1 cellular context compared by ENCODE assay signal in the genomic region with DNA sequence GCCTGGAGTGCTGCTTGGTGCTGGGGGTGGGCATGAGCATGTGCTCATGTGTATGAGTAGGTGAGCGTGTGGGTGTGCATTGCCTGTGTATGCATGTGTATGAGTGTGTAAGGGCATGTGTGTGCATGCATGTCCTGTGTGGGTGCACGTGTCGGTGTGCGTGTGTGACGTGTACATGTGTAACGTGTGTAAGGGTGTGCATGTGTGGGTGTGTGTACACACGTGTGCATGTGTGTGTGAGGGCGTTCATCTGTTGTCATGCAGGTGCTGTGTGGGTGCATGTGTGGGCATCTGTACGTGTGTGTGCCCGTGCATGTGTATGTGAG.
TF ChIP-seq lines count a peak whose summit lies in the region.

No MANE protein-coding gene starts in this region.

TF ChIP-seq in IMR-90, 13 proteins besides CTCF, POLR2A, EP300 and RAD21 (continued from another document):
- no peak for TF ChIP-seq RFX5 (IDR thresholded peaks at IDR 0.05; ENCODE audit: low read depth, low read length)
- TF ChIP-seq MAFK (IDR thresholded peaks at IDR 0.05; ENCODE audit: low read depth, low read length), result no peak
- TF ChIP-seq RCOR1 (IDR thresholded peaks at IDR 0.05; ENCODE audit: insufficient replicate concordance, low read length), result no peak
- TF ChIP-seq, protein P1, sequence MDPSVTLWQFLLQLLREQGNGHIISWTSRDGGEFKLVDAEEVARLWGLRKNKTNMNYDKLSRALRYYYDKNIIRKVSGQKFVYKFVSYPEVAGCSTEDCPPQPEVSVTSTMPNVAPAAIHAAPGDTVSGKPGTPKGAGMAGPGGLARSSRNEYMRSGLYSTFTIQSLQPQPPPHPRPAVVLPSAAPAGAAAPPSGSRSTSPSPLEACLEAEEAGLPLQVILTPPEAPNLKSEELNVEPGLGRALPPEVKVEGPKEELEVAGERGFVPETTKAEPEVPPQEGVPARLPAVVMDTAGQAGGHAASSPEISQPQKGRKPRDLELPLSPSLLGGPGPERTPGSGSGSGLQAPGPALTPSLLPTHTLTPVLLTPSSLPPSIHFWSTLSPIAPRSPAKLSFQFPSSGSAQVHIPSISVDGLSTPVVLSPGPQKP (IDR thresholded peaks at IDR 0.05; ENCODE audit: borderline replicate concordance, low read depth, low read length), result no peak
- no peak for TF ChIP-seq NFE2L2 (IDR thresholded peaks at IDR 0.05; ENCODE audit: low read depth, low read length)
- TF ChIP-seq CEBPB (IDR thresholded peaks at IDR 0.05; ENCODE audit: low read depth, low read length), result no peak
- TF ChIP-seq FOS (IDR thresholded peaks at IDR 0.05; ENCODE audit: low read depth, low read length), result no peak
- no peak for TF ChIP-seq CHD1 (IDR thresholded peaks at IDR 0.05; ENCODE audit: low read depth, low read length)
- TF ChIP-seq BHLHE40 (IDR thresholded peaks at IDR 0.05; ENCODE audit: low read depth, low read length), result no peak
- TF ChIP-seq MAZ (IDR thresholded peaks at IDR 0.05; ENCODE audit: borderline replicate concordance, low read depth, low read length), result no peak
- no peak for TF ChIP-seq MXI1 (IDR thresholded peaks at IDR 0.05; ENCODE audit: borderline replicate concordance, low read depth, low read length)
